Comparison of ENCODE assay signal across 24 cellular contexts in the genomic region with DNA sequence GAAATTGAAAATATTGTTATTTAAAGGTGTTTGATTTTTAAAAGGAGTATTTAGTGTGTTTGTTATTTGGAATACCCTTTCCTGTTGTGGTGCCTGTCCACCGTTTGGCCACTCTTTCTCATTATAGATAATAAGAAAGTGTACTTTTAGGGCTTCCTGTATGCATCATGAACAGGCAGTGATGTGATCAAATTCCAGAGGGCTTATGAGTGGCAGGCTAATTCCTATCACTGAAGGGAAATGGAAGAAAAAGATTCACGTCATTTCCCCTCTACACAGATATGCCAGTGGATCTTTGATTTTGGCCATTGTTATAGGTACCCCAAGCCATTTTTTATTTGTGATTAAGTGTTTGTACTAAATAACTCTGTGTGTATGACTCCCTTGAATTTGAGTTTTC.
"Had no signal": no experiment of that assay in that cellular context is flagged by ENCODE, and none has a peak within 500 bp of the region (broad histone marks: within the 10 kb centered on the region; RNA-seq: fewer than 3 reads in every experiment).

No MANE protein-coding gene starts in this region.

- DNase-seq: activated CD4-positive, alpha-beta memory T cell treated with anti-CD3 and anti-CD28 coated beads for 36 hours; activated CD4-positive, alpha-beta T cell treated with anti-CD3 and anti-CD28 coated beads, Interleukin-2, amount 10 ng/mL, durations not matched to agents 7 days and 5 days; activated CD4-positive, CD25-positive, alpha-beta regulatory T cell; activated CD8-positive, alpha-beta memory T cell treated with anti-CD3 and anti-CD28 coated beads for 24 hours; activated effector memory CD4-positive, alpha-beta T cell treated with anti-CD3 and anti-CD28 coated beads, Interleukin-2, amount 50 U/mL, for 16 hours; activated naive CD4-positive, alpha-beta T cell treated with Interleukin-2 at 50 U/mL for 16 hours; activated T-cell treated with anti-CD3 and anti-CD28 coated beads, Interleukin-2, amount 50 U/mL, for 4 hours; amygdala; KG1; NCI-H1048; NCI-H1930; NCI-H2171; NCI-H226; NCI-H526; NCI-H82; NK-92 treated with Interleukin-12 subunit alpha and Interleukin-12 subunit beta, amount 100 ng/mL, for 24 hours; OCI-M1; RPMI8226; T-cell had no signal

- ATAC-seq: activated naive CD4-positive, alpha-beta T cell treated with anti-CD3 and anti-CD28 coated beads, Interleukin-2, amount 50 U/mL, for 72 hours; activated T-cell treated with anti-CD3 and anti-CD28 coated beads, Interleukin-2, amount 50 U/mL, for 4 hours; Panc1; Right ventricle myocardium inferior; T-cell had no signal

- H3K4me3 ChIP-seq: SK-N-MC had no signal

- H3K27ac ChIP-seq: SK-N-MC, VCaP had no signal
